Comparison of ENCODE assay signal across 19 cellular contexts in genomic region chr7:157904211-157904865, GRCh38.
"Had no signal": no experiment of that assay in that cellular context is flagged by ENCODE, and none has a peak within 500 bp of the region (broad histone marks: within the 10 kb centered on the region; RNA-seq: fewer than 3 reads in every experiment).

No MANE protein-coding gene starts in this region.

- H3K4me3 ChIP-seq: body of pancreas, cardiac muscle cell, hepatocyte, left ventricle myocardium inferior, tibial nerve had no signal

- ATAC-seq: body of pancreas; foreskin keratinocyte; sciatic nerve; stimulated activated effector memory CD8-positive, alpha-beta T cell treated with anti-CD3 and anti-CD28 coated beads, Interleukin-12 subunit alpha, Interleukin-12 subunit beta, amount 100 ng/mL, for 72 hours; stimulated activated naive CD8-positive, alpha-beta T cell treated with anti-CD3 and anti-CD28 coated beads, Interleukin-15, amount 100 ng/mL, for 72 hours; T-helper 17 cell had no signal

- H3K27me3 ChIP-seq: body of pancreas, cardiac muscle cell, foreskin keratinocyte, hepatocyte, tibial nerve had no signal

- H3K27ac ChIP-seq: body of pancreas, cardiac muscle cell, foreskin keratinocyte, hepatocyte, parathyroid adenoma, tibial nerve had no signal

- H3K9me3 ChIP-seq: body of pancreas, left ventricle myocardium inferior had no signal

- H3K36me3 ChIP-seq: cardiac muscle cell, left ventricle myocardium inferior, tibial nerve had no signal

- H3K4me1 ChIP-seq: body of pancreas, foreskin keratinocyte, parathyroid adenoma had no signal

- DNase-seq: activated B cell treated with CpG ODN at 0.5 μM for 24 hours; activated CD4-positive, alpha-beta T cell treated with anti-CD3 and anti-CD28 coated beads for 4 hours; activated naive CD4-positive, alpha-beta T cell treated with Interleukin-2 at 50 U/mL for 16 hours; activated T-cell treated with anti-CD3 and anti-CD28 coated beads, Interleukin-2, amount 50 U/mL, for 1 hour; body of pancreas; effector CD8-positive, alpha-beta T cell; foreskin keratinocyte; left ventricle myocardium inferior; small intestine; stimulated activated CD4-positive, alpha-beta T cell treated with anti-CD3 and anti-CD28 coated beads, Interleukin-2, amount 100 ng/mL, for 24 hours; stimulated activated naive CD8-positive, alpha-beta T cell treated with anti-CD3 and anti-CD28 coated beads, Interleukin-15, amount 100 ng/mL, for 72 hours; SW 1271; T-helper 17 cell had no signal
